In the genomic region with DNA sequence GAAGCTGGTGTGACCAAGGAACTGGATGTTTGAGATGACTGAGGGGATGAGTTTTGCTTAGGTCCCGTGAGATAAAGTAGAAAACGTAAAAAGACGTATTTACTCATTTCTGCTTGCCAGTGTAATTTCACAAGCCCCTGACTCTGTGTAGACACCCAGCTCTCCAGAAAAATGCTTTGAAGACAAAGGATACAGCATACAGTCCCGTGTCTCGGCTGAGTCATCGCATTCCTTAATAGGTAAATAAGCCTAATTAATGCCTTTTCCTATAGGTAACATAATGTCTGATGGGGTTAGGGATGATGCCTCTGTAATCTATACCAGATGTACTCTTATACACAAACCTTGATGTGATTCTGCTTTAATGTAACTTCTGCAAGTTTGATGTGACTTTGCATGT, we compare ENCODE assay signal across 2 cellular contexts.
TF ChIP-seq lines count a peak whose summit lies in the region.

No MANE protein-coding gene starts in this region.

TF ChIP-seq in SK-N-SH treated with all-trans-retinoic acid at 6 μM for 48 hours, 23 proteins besides CTCF, POLR2A, EP300 and RAD21 (continued from another document):
- TF ChIP-seq, protein P1, sequence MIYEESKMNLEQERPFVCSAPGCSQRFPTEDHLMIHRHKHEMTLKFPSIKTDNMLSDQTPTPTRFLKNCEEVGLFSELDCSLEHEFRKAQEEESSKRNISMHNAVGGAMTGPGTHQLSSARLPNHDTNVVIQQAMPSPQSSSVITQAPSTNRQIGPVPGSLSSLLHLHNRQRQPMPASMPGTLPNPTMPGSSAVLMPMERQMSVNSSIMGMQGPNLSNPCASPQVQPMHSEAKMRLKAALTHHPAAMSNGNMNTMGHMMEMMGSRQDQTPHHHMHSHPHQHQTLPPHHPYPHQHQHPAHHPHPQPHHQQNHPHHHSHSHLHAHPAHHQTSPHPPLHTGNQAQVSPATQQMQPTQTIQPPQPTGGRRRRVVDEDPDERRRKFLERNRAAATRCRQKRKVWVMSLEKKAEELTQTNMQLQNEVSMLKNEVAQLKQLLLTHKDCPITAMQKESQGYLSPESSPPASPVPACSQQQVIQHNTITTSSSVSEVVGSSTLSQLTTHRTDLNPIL (CRISPR knock-in tag; IDR thresholded peaks at IDR 0.05; ENCODE audit: low read depth), result no peak
- TF ChIP-seq, protein P2, sequence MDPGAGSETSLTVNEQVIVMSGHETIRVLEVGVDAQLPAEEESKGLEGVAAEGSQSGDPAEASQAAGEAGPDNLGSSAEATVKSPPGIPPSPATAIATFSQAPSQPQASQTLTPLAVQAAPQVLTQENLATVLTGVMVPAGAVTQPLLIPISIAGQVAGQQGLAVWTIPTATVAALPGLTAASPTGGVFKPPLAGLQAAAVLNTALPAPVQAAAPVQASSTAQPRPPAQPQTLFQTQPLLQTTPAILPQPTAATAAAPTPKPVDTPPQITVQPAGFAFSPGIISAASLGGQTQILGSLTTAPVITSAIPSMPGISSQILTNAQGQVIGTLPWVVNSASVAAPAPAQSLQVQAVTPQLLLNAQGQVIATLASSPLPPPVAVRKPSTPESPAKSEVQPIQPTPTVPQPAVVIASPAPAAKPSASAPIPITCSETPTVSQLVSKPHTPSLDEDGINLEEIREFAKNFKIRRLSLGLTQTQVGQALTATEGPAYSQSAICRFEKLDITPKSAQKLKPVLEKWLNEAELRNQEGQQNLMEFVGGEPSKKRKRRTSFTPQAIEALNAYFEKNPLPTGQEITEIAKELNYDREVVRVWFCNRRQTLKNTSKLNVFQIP (CRISPR knock-in tag; IDR thresholded peaks at IDR 0.05; ENCODE audit: borderline replicate concordance, low read depth), result no peak
- TF ChIP-seq ZNF565 (CRISPR knock-in tag; conservative IDR thresholded peaks at IDR 0.05; ENCODE audit: low read depth), result no peak
- TF ChIP-seq OSR1 (CRISPR knock-in tag; IDR thresholded peaks at IDR 0.05), result no peak
- TF ChIP-seq, protein P3, sequence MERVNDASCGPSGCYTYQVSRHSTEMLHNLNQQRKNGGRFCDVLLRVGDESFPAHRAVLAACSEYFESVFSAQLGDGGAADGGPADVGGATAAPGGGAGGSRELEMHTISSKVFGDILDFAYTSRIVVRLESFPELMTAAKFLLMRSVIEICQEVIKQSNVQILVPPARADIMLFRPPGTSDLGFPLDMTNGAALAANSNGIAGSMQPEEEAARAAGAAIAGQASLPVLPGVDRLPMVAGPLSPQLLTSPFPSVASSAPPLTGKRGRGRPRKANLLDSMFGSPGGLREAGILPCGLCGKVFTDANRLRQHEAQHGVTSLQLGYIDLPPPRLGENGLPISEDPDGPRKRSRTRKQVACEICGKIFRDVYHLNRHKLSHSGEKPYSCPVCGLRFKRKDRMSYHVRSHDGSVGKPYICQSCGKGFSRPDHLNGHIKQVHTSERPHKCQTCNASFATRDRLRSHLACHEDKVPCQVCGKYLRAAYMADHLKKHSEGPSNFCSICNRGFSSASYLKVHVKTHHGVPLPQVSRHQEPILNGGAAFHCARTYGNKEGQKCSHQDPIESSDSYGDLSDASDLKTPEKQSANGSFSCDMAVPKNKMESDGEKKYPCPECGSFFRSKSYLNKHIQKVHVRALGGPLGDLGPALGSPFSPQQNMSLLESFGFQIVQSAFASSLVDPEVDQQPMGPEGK (CRISPR knock-in tag; IDR thresholded peaks at IDR 0.05; ENCODE audit: borderline replicate concordance), result no peak
- no peak for TF ChIP-seq ZNF70 (CRISPR knock-in tag; IDR thresholded peaks at IDR 0.05)
- TF ChIP-seq SNAI2 (CRISPR knock-in tag; IDR thresholded peaks at IDR 0.05), result no peak
- TF ChIP-seq TOX (CRISPR knock-in tag; IDR thresholded peaks at IDR 0.05; ENCODE audit: borderline replicate concordance), result no peak
- no peak for TF ChIP-seq ZC3H10 (CRISPR knock-in tag; IDR thresholded peaks at IDR 0.05)
- TF ChIP-seq PPARA (CRISPR knock-in tag; IDR thresholded peaks at IDR 0.05; ENCODE audit: borderline replicate concordance), result no peak
- TF ChIP-seq ZNF8 (CRISPR knock-in tag; IDR thresholded peaks at IDR 0.05), result no peak
- TF ChIP-seq ISL1 (CRISPR knock-in tag; IDR thresholded peaks at IDR 0.05), result no peak
- no peak for TF ChIP-seq ESRRG (CRISPR knock-in tag; IDR thresholded peaks at IDR 0.05)
- TF ChIP-seq GLIS3 (CRISPR knock-in tag; IDR thresholded peaks at IDR 0.05), result no peak
- TF ChIP-seq TCF4 (CRISPR knock-in tag; IDR thresholded peaks at IDR 0.05; ENCODE audit: borderline replicate concordance), result no peak
- TF ChIP-seq ARNTL (CRISPR knock-in tag; IDR thresholded peaks at IDR 0.05; ENCODE audit: borderline replicate concordance, low read depth), result no peak
- no peak for TF ChIP-seq CSRNP3 (CRISPR knock-in tag; IDR thresholded peaks at IDR 0.05)
- no peak for TF ChIP-seq ZFP3 (CRISPR knock-in tag; IDR thresholded peaks at IDR 0.05)

TF ChIP-seq in SK-N-SH, 30 proteins besides CTCF, POLR2A, EP300 and RAD21 (continued from another document):
- TF ChIP-seq, protein P4, sequence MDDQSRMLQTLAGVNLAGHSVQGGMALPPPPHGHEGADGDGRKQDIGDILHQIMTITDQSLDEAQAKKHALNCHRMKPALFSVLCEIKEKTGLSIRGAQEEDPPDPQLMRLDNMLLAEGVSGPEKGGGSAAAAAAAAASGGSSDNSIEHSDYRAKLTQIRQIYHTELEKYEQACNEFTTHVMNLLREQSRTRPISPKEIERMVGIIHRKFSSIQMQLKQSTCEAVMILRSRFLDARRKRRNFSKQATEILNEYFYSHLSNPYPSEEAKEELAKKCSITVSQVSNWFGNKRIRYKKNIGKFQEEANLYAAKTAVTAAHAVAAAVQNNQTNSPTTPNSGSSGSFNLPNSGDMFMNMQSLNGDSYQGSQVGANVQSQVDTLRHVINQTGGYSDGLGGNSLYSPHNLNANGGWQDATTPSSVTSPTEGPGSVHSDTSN (IDR thresholded peaks at IDR 0.05), result no peak
- TF ChIP-seq SIN3A (IDR thresholded peaks at IDR 0.05; ENCODE audit: borderline replicate concordance, low read depth, low read length) (no peak), JUND (IDR thresholded peaks at IDR 0.05) (no peak), GABPA (IDR thresholded peaks at IDR 0.05; ENCODE audit: low read depth) (no peak)
- TF ChIP-seq, protein P5, sequence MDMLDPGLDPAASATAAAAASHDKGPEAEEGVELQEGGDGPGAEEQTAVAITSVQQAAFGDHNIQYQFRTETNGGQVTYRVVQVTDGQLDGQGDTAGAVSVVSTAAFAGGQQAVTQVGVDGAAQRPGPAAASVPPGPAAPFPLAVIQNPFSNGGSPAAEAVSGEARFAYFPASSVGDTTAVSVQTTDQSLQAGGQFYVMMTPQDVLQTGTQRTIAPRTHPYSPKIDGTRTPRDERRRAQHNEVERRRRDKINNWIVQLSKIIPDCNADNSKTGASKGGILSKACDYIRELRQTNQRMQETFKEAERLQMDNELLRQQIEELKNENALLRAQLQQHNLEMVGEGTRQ (IDR thresholded peaks at IDR 0.05; ENCODE audit: borderline replicate concordance, low read depth, low read length), result no peak
TF ChIP-seq in SK-N-SH: peak in this region for 0.
